11 cellular contexts compared by ENCODE assay signal in the genomic region with DNA sequence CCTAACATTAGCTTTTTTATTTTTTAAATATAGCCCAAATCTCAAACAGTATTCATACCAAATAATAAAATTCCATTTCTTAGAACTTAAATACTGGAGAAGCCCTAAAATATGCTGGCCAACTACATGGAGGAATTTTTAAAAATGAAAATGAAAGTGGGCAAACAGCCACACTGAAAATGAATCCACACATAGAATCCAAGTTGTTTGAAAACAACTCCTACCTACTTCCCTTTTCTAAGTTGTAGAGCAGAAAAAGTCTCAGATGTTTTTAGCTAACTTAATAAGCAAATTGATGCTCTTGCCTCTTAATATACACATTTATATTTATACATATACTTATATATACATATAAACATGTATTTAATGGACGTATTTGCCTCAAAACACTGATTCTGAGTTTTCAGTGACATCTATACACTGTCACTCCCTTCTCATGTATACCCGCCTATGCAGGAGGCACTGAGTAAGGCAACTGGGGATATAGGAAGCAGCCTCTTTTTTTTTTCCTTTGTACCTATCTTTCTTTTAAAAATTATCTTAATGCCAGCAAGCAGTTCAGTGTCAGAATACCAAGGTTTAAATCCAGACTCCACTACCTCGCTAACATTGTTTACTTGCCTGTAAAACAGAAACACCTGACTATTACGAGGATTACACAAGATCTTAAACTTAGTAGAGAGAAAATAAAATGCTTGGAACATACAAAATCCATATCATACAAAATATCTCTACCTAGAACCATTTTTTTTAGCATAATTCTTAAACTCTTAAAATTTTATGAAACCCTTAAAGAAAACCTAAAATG. TPM values are rescaled to one million over a fixed set of nuclear protein-coding genes. Genes with fewer than 3 reads are reported as not detected.
DNase-seq lines count a peak whose midpoint lies in the region; ATAC-seq and TF ChIP-seq lines count a peak whose summit lies in the region.
"Had no signal": no experiment of that assay in that cellular context is flagged by ENCODE, and none has a peak within 500 bp of the region (broad histone marks: within the 10 kb centered on the region; RNA-seq: fewer than 3 reads in every experiment).

No MANE protein-coding gene starts in this region.

- H3K4me1 ChIP-seq in muscle layer of duodenum (ENCODE audit: control insufficient read depth in 1 of 2, insufficient read depth in 2 of 2, low read length in 2 of 2) (peaks cover 16 to 42% of the 10 kb centered on the region in 2 donors), neuronal stem cell (ENCODE audit: control insufficient read depth in 2 of 2, insufficient read depth in 1 of 2, low read depth in 1 of 2, low read length in 2 of 2) (no peaks in the 10 kb centered on the region), PC-3 (ENCODE audit: insufficient read depth, low read length) (peaks cover 8% of the 10 kb centered on the region)

- H3K79me2 ChIP-seq in PC-3 (ENCODE audit: low read length) = peaks cover 100% of the 10 kb centered on the region

- CTCF ChIA-PET in PC-3 (lab: Charles Lee) = no interaction called here

- H3K18ac ChIP-seq in neuronal stem cell (ENCODE audit: low read length) = no peak overlapping the region

- H2AFZ ChIP-seq in neuronal stem cell (ENCODE audit: low read length) (no peak overlapping the region), PC-3 (ENCODE audit: low read length) (no peak overlapping the region)

- no peak overlapping the region for H2BK15ac ChIP-seq in neuronal stem cell (ENCODE audit: low read length)

- no peak overlapping the region for H2AK5ac ChIP-seq in neuronal stem cell (ENCODE audit: low read depth, low read length)

- no peak overlapping the region for H2BK120ac ChIP-seq in neuronal stem cell (ENCODE audit: low read depth, low read length)

- H3K4me2 ChIP-seq in neuronal stem cell (ENCODE audit: insufficient read depth, low read length, poor library complexity, severe bottlenecking) (no peak overlapping the region), PC-3 (ENCODE audit: low read length) (no peak overlapping the region)

- H3K27ac ChIP-seq in muscle layer of duodenum (ENCODE audit: low read length) = peak overlapping the region; percentile 40
- no peak overlapping the region for H3K27ac ChIP-seq in neuronal stem cell (replicated peaks; ENCODE audit: low read length)
- no peak overlapping the region for H3K27ac ChIP-seq in PC-3 (ENCODE audit: low read length)
- H3K27ac ChIP-seq: C4-2B had no signal

- H3K9me2 ChIP-seq in PC-3 (replicated peaks; ENCODE audit: low read length) = no peaks in the 10 kb centered on the region

- no peak overlapping the region for H3K4ac ChIP-seq in neuronal stem cell (ENCODE audit: low read length)

- WGBS in neuronal stem cell (ENCODE audit: extremely low coverage in 2 of 2, insufficient read length in 2 of 2, insufficient replicate concordance in 1 of 2), 2 donors = no CpG with 5 or more reads among the region's 4 CpGs

- H3K27me3 ChIP-seq in muscle layer of duodenum (ENCODE audit: low read depth, low read length) = no peaks in the 10 kb centered on the region
- no peaks in the 10 kb centered on the region for H3K27me3 ChIP-seq in neuronal stem cell (ENCODE audit: control insufficient read depth in 3 of 3, insufficient read depth in 3 of 3, low read depth in 1 of 3, low read length in 3 of 3)
- H3K27me3 ChIP-seq in PC-3 (ENCODE audit: low read length) = no peaks in the 10 kb centered on the region

- H4K91ac ChIP-seq in neuronal stem cell (ENCODE audit: low read depth, low read length, poor library complexity) = no peak overlapping the region

- H4K20me1 ChIP-seq in PC-3 (ENCODE audit: low read length) = peaks cover 12% of the 10 kb centered on the region; the same call in 1 of the 2 replicates

- no peak overlapping the region for H3K14ac ChIP-seq in neuronal stem cell (ENCODE audit: low read length)

- TF ChIP-seq CTCF in AG10803 (conservative IDR thresholded peaks at IDR 0.05; ENCODE audit: low read length) (no peak), cardiac fibroblast (IDR thresholded peaks at IDR 0.05; ENCODE audit: low read depth, low read length) (no peak), PC-3 (conservative IDR thresholded peaks at IDR 0.05; ENCODE audit: low read depth, low read length) (no peak)

- H3K4me3 ChIP-seq in AG10803 (ENCODE audit: low read length) (no peak overlapping the region; the same call in 1 of the 2 replicates), cardiac fibroblast (replicated peaks in 1 of 2; ENCODE audit: low read depth in 2 of 2, low read length in 2 of 2) (no peak overlapping the region), muscle layer of duodenum (ENCODE audit: low read depth in 1 of 2, low read length in 2 of 2) (no peak overlapping the region), neuronal stem cell (ENCODE audit: low read length in 2 of 2) (no peak overlapping the region), PC-3 (ENCODE audit: low read length) (no peak overlapping the region)

- no peak overlapping the region for H2BK5ac ChIP-seq in neuronal stem cell (ENCODE audit: low read length)

- no peaks in the 10 kb centered on the region for H3F3A ChIP-seq in PC-3 (ENCODE audit: low read length, unreplicated experiment)

- BruUV-seq in PC-3 (replicated peaks; lab: Mats Ljungman, UMichigan) = no TSS peak

- POLR2A ChIA-PET in PC-3 (lab: Charles Lee; ENCODE audit: unreplicated experiment) = no interaction called here

- no peak overlapping the region for H3K23ac ChIP-seq in neuronal stem cell (ENCODE audit: low read depth, low read length, poor library complexity)

- DNase-seq in AG10803 (ENCODE audit: low read depth) = peak; percentile 24
- peak; percentile 23 to 41 for DNase-seq in cardiac fibroblast (ENCODE audit: low read depth in 2 of 2)
- no peak for DNase-seq in effector CD4-positive, alpha-beta T cell
- DNase-seq in neuronal stem cell (ENCODE audit: low spot score) = no peak
- no peak for DNase-seq in PC-3
- no peak for DNase-seq in HuH-7 (ENCODE audit: low spot score)
- DNase-seq: cortex of kidney, NCI-H748 treated with DMSO at 0.1 percent for 48 hours had no signal

- no peak overlapping the region for H4K8ac ChIP-seq in neuronal stem cell (ENCODE audit: low read depth, low read length)

- H3K36me3 ChIP-seq in muscle layer of duodenum (ENCODE audit: control insufficient read depth in 1 of 2, insufficient read depth in 2 of 2, low read length in 2 of 2) (no peaks in the 10 kb centered on the region), neuronal stem cell (replicated peaks in 1 of 2; ENCODE audit: control insufficient read depth in 2 of 2, insufficient read depth in 2 of 2, low read length in 2 of 2) (peaks cover 0 to 23% of the 10 kb centered on the region in 2 donors), PC-3 (ENCODE audit: low read depth, low read length) (peaks cover 11% of the 10 kb centered on the region; the same call in 1 of the 2 replicates)

- peaks cover 0 to 8% of the 10 kb centered on the region in 2 donors for H3K9me3 ChIP-seq in muscle layer of duodenum (ENCODE audit: control insufficient read depth in 1 of 2, low read length in 2 of 2)
- peaks cover 0 to 34% of the 10 kb centered on the region in 2 donors for H3K9me3 ChIP-seq in neuronal stem cell (replicated peaks in 1 of 2; ENCODE audit: control insufficient read depth in 2 of 2, insufficient read depth in 1 of 2, low read depth in 1 of 2, low read length in 2 of 2)
- 0 out of 2 replicates have a peak, but pooled peaks cover 4% of the 10 kb centered on the region for H3K9me3 ChIP-seq in PC-3 (ENCODE audit: low read length)

- no peak overlapping the region for H2BK12ac ChIP-seq in neuronal stem cell (ENCODE audit: low read length)

- intact Hi-C loops in PC-3 (cut with micrococcal nuclease) = no loop called here

- H3K9ac ChIP-seq in neuronal stem cell (ENCODE audit: low read depth, low read length, poor library complexity) = no peak overlapping the region
- no peak overlapping the region for H3K9ac ChIP-seq in PC-3 (ENCODE audit: low read length)

- ATAC-seq in HG03103 (IDR thresholded peaks at IDR 0.05; ENCODE audit: low read depth, unreplicated experiment) (peak; percentile 38), PC-3 (no peak)

- peaks cover 2% of the 10 kb centered on the region for H3K79me1 ChIP-seq in neuronal stem cell (ENCODE audit: low read depth, low read length)

RNA-seq across cellular contexts. Expression of a gene that starts 13.3 kb away (rescaled TPM):
- polyA plus RNA-seq in neuronal stem cell (2013, experiment 1 of 2) = 75.9 TPM
- 77.6 TPM for polyA plus RNA-seq in neuronal stem cell (2013, experiment 2 of 2)
- total RNA-seq in PC-3 (2014; rRNA removed) = 29.9 and 36.3 TPM in 2 replicates

Comparison
In these comparisons a context has a peak if more than half of its experiments do, and no peak if none do; other contexts are left out.
1. DNase-seq: peak in AG10803 (single experiment) and cardiac fibroblast (2 of 2); none in effector CD4-positive, alpha-beta T cell (single experiment), neuronal stem cell (single experiment), PC-3 (single experiment) and HuH-7 (single experiment).